14 cellular contexts compared by ENCODE assay signal in genomic region chr15:75653347-75653913, GRCh38. TPM values are rescaled to one million over a fixed set of nuclear protein-coding genes. Genes with fewer than 3 reads are reported as not detected.
DNase-seq lines count a peak whose midpoint lies in the region; ATAC-seq and TF ChIP-seq lines count a peak whose summit lies in the region.
"Had no signal": no experiment of that assay in that cellular context is flagged by ENCODE, and none has a peak within 500 bp of the region (broad histone marks: within the 10 kb centered on the region; RNA-seq: fewer than 3 reads in every experiment).

No MANE protein-coding gene starts in this region.

- intact Hi-C loops in PC-9 (cut with micrococcal nuclease; ENCODE audit: unreplicated experiment), result no loop called here

- H3K4me2 ChIP-seq in PC-9, result 0 out of 2 replicates have a peak overlapping the region, but pooled peaks have one; percentile 96

- BruUV-seq in PC-9 (replicated peaks; lab: Mats Ljungman, UMichigan), result no TSS peak

- peaks cover 30% of the 10 kb centered on the region for H4K20me1 ChIP-seq in PC-9 (ENCODE audit: insufficient read depth)

- H3K36me3 ChIP-seq in PC-9 (ENCODE audit: low read depth) (0 out of 2 replicates have a peak, but pooled peaks cover 7% of the 10 kb centered on the region), muscle layer of colon (ENCODE audit: insufficient read depth, low read length) (peaks cover 16% of the 10 kb centered on the region), suprapubic skin (peaks cover 16% of the 10 kb centered on the region)

- no peaks in the 10 kb centered on the region for H3K9me2 ChIP-seq in PC-9 (ENCODE audit: insufficient read depth)

- H3K27ac ChIP-seq in PC-9 (no peak overlapping the region), muscle layer of colon (ENCODE audit: low read depth, low read length) (peak overlapping the region; percentile 48), suprapubic skin (no peak overlapping the region)
- H3K27ac ChIP-seq: WERI-Rb-1 had no signal

- H3K4me1 Mint-ChIP-seq in effector memory CD8-positive, alpha-beta T cell (ENCODE audit: low read depth in 2 of 2), result peaks cover 22 to 41% of the 10 kb centered on the region in 2 donors

- CTCF ChIA-PET in PC-9 (lab: Charles Lee), result no interaction called here

- no peak overlapping the region for H3K4me3 Mint-ChIP-seq in effector memory CD8-positive, alpha-beta T cell
- H3K4me3 Mint-ChIP-seq: naive thymus-derived CD4-positive, alpha-beta T cell had no signal

- TF ChIP-seq POLR2A in suprapubic skin (IDR thresholded peaks at IDR 0.05), result no peak

- H3K27me3 Mint-ChIP-seq in effector memory CD8-positive, alpha-beta T cell, result no peaks in the 10 kb centered on the region
- H3K27me3 Mint-ChIP-seq: naive thymus-derived CD4-positive, alpha-beta T cell had no signal

- TF ChIP-seq CTCF in PC-9 (conservative IDR thresholded peaks at IDR 0.05), result no peak
- no peak for TF ChIP-seq CTCF in suprapubic skin (IDR thresholded peaks at IDR 0.05)

- H3K9me3 Mint-ChIP-seq in effector memory CD8-positive, alpha-beta T cell, result no peaks in the 10 kb centered on the region
- H3K9me3 Mint-ChIP-seq: naive thymus-derived CD4-positive, alpha-beta T cell had no signal

- peaks cover 61% of the 10 kb centered on the region for H3K4me1 ChIP-seq in PC-9 (replicated peaks; ENCODE audit: insufficient read depth)
- H3K4me1 ChIP-seq in muscle layer of colon (ENCODE audit: insufficient read depth, low read length), result peaks cover 68% of the 10 kb centered on the region
- H3K4me1 ChIP-seq in suprapubic skin, result peaks cover 95% of the 10 kb centered on the region

- ATAC-seq in effector memory CD8-positive, alpha-beta T cell (replicated peaks), result no peak
- ATAC-seq in GM19324 (IDR thresholded peaks at IDR 0.05; ENCODE audit: low FRiP score, unreplicated experiment), result no peak
- ATAC-seq in HG03196 (IDR thresholded peaks at IDR 0.05; ENCODE audit: unreplicated experiment), result no peak
- ATAC-seq: naive thymus-derived CD4-positive, alpha-beta T cell; right cardiac atrium had no signal

- H3F3A ChIP-seq in PC-9 (ENCODE audit: insufficient read depth, low read depth), result peaks cover 14% of the 10 kb centered on the region

- no peaks in the 10 kb centered on the region for H3K36me3 Mint-ChIP-seq in effector memory CD8-positive, alpha-beta T cell (ENCODE audit: insufficient read depth)
- H3K36me3 Mint-ChIP-seq: naive thymus-derived CD4-positive, alpha-beta T cell had no signal

- POLR2A ChIA-PET in PC-9 (lab: Charles Lee; ENCODE audit: unreplicated experiment), result no interaction called here

- no peak overlapping the region for H3K4me3 ChIP-seq in PC-9
- no peak overlapping the region for H3K4me3 ChIP-seq in muscle layer of colon (ENCODE audit: low read depth in 1 of 2, low read length in 2 of 2)
- peak overlapping the region; percentile 87 for H3K4me3 ChIP-seq in suprapubic skin

- no peak for TF ChIP-seq EP300 in suprapubic skin (IDR thresholded peaks at IDR 0.05)

- peak overlapping the region; percentile 9 to 79 for H3K27ac Mint-ChIP-seq in effector memory CD8-positive, alpha-beta T cell
- H3K27ac Mint-ChIP-seq: naive thymus-derived CD4-positive, alpha-beta T cell had no signal

- H3K9ac ChIP-seq in muscle layer of colon (ENCODE audit: low read length), result no peak overlapping the region

- no peaks in the 10 kb centered on the region for H3K27me3 ChIP-seq in PC-9 (ENCODE audit: insufficient read depth, low read depth)
- H3K27me3 ChIP-seq in muscle layer of colon (ENCODE audit: control insufficient read depth in 1 of 2, insufficient read depth in 2 of 2, low read length in 2 of 2), result no peaks in the 10 kb centered on the region
- no peaks in the 10 kb centered on the region for H3K27me3 ChIP-seq in suprapubic skin

- H2AFZ ChIP-seq in PC-9, result no peak overlapping the region

- peaks cover 78% of the 10 kb centered on the region for H3K79me2 ChIP-seq in PC-9 (ENCODE audit: low read depth)

- DNase-seq in PC-9 (no peak), suprapubic skin (ENCODE audit: low spot score in 2 of 2) (no peak), amniotic stem cell (lab: John Stamatoyannopoulos, UW) (no peak), NCI-H2196 (lab: John Stamatoyannopoulos, UW; ENCODE audit: unreplicated experiment) (no peak)
- DNase-seq in effector memory CD8-positive, alpha-beta T cell, result no peak
- DNase-seq: naive thymus-derived CD4-positive, alpha-beta T cell; NCI-H1436 treated with DMSO at 0.1 percent for 48 hours; NCI-H524 treated with DMSO at 0.1 percent for 48 hours; stimulated activated naive CD4-positive, alpha-beta T cell; WERI-Rb-1 had no signal

- WGBS in suprapubic skin, result 68% methylated on average over 15 of the region's 16 CpGs

- no peaks in the 10 kb centered on the region for H3K9me3 ChIP-seq in PC-9 (ENCODE audit: insufficient read depth, low read depth)
- H3K9me3 ChIP-seq in muscle layer of colon (ENCODE audit: low read length), result no peaks in the 10 kb centered on the region
- H3K9me3 ChIP-seq in suprapubic skin, result no peaks in the 10 kb centered on the region

RNA-seq across cellular contexts. Expression of gene SNX33, which starts 5.7 kb away (rescaled TPM):
- total RNA-seq in PC-9 (2021) (27.8 and 27.9 TPM in 2 replicates), suprapubic skin (10 to 100 TPM; 32.1 to 59.7 (median 49.5) TPM)

RNA-seq across cellular contexts. Expression of gene IMP3, which starts 13.4 kb away (rescaled TPM):
- total RNA-seq in PC-9 (2021) (45.4 and 53.0 TPM in 2 replicates), suprapubic skin (100 to 1,000 TPM; 139 to 273 (median 180) TPM)

RNA-seq across cellular contexts. Expression of gene SNUPN, which starts 27.9 kb away (rescaled TPM):
- total RNA-seq in PC-9 (2021) (37.6 and 40.0 TPM in 2 replicates), suprapubic skin (10 to 100 TPM; 12.8 to 31.7 (median 17.5) TPM)

RNA-seq across cellular contexts. Expression of gene CSPG4, which starts 59.2 kb away (rescaled TPM):
- total RNA-seq in PC-9 (2021) (2.4 and 2.6 TPM in 2 replicates), suprapubic skin (10 to 100 TPM; 12.8 to 19.7 (median 14.0) TPM)
- total RNA-seq: naive thymus-derived CD4-positive, alpha-beta T cell had no signal
